Comparison of ENCODE assay signal across 23 cellular contexts in the genomic region with DNA sequence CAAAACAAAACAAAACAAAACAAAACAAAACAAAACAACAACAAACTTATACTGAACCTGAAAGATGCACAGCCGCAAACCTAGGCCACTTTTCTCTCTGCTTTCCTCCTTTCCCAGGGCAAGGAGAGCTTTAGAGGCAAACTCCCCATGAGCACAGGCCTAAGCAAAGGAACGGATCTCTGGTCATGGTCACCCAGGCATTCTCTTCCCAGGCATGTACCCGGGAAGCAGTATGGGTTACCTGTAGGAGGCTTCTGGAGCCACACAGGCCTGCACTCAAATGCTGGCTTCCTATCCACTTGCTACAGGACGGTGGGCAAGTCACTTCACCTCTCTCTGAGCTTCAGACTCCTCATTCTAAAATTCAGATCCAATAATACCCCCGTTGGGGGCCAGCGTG.
DNase-seq lines count a peak whose midpoint lies in the region; ATAC-seq and TF ChIP-seq lines count a peak whose summit lies in the region.
"Had no signal": no experiment of that assay in that cellular context is flagged by ENCODE, and none has a peak within 500 bp of the region (broad histone marks: within the 10 kb centered on the region; RNA-seq: fewer than 3 reads in every experiment).

No MANE protein-coding gene starts in this region.

- H3K27me3 ChIP-seq in Panc1 (ENCODE audit: control insufficient read depth, insufficient read depth, low read length), result no peaks in the 10 kb centered on the region
- H3K27me3 ChIP-seq: BE2C had no signal

- CTCF ChIA-PET in Panc1 (lab: Charles Lee), result interaction anchor here (0.5 kb wide), 1 partner anchor 70 kb away, joined by 3 read pairs; no protein-coding TSS in a partner anchor

- no peaks in the 10 kb centered on the region for H3K27me3 Mint-ChIP-seq in type B pancreatic cell

- ATAC-seq in Panc1 (peak; percentile 37; the same call in 1 of the 2 replicates), GM21528 (IDR thresholded peaks at IDR 0.05; ENCODE audit: low FRiP score, unreplicated experiment) (no peak), HG03457 (IDR thresholded peaks at IDR 0.05; ENCODE audit: unreplicated experiment) (no peak)
- ATAC-seq: PC-3 had no signal

- H3K9me3 Mint-ChIP-seq in type B pancreatic cell, result no peaks in the 10 kb centered on the region
- H3K9me3 Mint-ChIP-seq: CD4-positive, alpha-beta T cell; HFFc6 had no signal

- H3K27ac Mint-ChIP-seq in type B pancreatic cell, result no peak overlapping the region
- H3K27ac Mint-ChIP-seq: CD4-positive, alpha-beta T cell; HFFc6 had no signal

- H3K9me3 ChIP-seq in Panc1 (ENCODE audit: control insufficient read depth, insufficient read depth, low read depth, low read length), result peaks cover 12% of the 10 kb centered on the region; the same call in 1 of the 2 replicates
- H3K9me3 ChIP-seq: BE2C had no signal

- peak overlapping the region; percentile 80 for H3K27ac ChIP-seq in Panc1 (ENCODE audit: low read length)
- H3K27ac ChIP-seq: HL-60, RWPE1 had no signal

- DNase-seq in activated effector memory CD4-positive, alpha-beta T cell treated with anti-CD3 and anti-CD28 coated beads, Interleukin-2, amount 50 U/mL, for 16 hours, result peak; percentile 33
- DNase-seq in activated effector memory CD4-positive, alpha-beta T cell treated with Interleukin-2 at 50 U/mL for 16 hours, result no peak
- no peak for DNase-seq in Panc1 (ENCODE audit: low read depth, low spot score)
- DNase-seq in islet precursor cell, result peak; percentile 44
- peak; percentile 27 for DNase-seq in type B pancreatic cell (ENCODE audit: extremely low spot score, unreplicated experiment)
- DNase-seq in AG08396 (ENCODE audit: low spot score), result no peak
- DNase-seq: BE2C; Caco-2; CD4-positive, alpha-beta T cell; DMS153; GOT3; HFFc6; IMR-90; NCI-H1417; NCI-H187 treated with DMSO at 0.1 percent for 48 hours; NCI-H2227 treated with DMSO at 0.1 percent for 48 hours; NCI-H524 treated with DMSO at 0.1 percent for 48 hours; PC-3; SIG-M5 had no signal

- intact Hi-C loops in Panc1 (cut with micrococcal nuclease; ENCODE audit: unreplicated experiment), result no loop called here

- no peaks in the 10 kb centered on the region for H3K36me3 Mint-ChIP-seq in type B pancreatic cell

- peaks cover 53% of the 10 kb centered on the region for H3K4me1 ChIP-seq in Panc1 (ENCODE audit: control insufficient read depth, insufficient read depth, low read length)
- H3K4me1 ChIP-seq: BE2C, Caco-2 had no signal

- H3K4me1 Mint-ChIP-seq in type B pancreatic cell (ENCODE audit: unreplicated experiment), result peaks cover 9% of the 10 kb centered on the region

- no peaks in the 10 kb centered on the region for H3K36me3 ChIP-seq in Panc1 (ENCODE audit: control insufficient read depth, insufficient read depth, low read length)
- H3K36me3 ChIP-seq: BE2C had no signal

- POLR2A ChIA-PET in Panc1 (lab: Charles Lee), result interaction anchor here (0.5 kb wide), 1 partner anchor 73 kb away, joined by 6 read pairs; no protein-coding TSS in a partner anchor

- TF ChIP-seq CTCF in Panc1 (IDR thresholded peaks at IDR 0.05) (no peak), type B pancreatic cell (conservative IDR thresholded peaks at IDR 0.05) (no peak)

- no peak overlapping the region for H3K4me3 ChIP-seq in Panc1 (ENCODE audit: low read depth in 2 of 2, low read length in 2 of 2)

- in situ Hi-C loops in Panc1 (cut with HindIII; ENCODE audit: low pct_unique_long_range_greater_than_20kb, low sequenced_read_pairs), result no loop called here

- BruUV-seq in Panc1 (replicated peaks; lab: Mats Ljungman, UMichigan), result no TSS peak

- H3K4me3 Mint-ChIP-seq in type B pancreatic cell, result no peak overlapping the region
- H3K4me3 Mint-ChIP-seq: CD4-positive, alpha-beta T cell; HFFc6 had no signal

Comparison
In these comparisons a context has a peak if more than half of its experiments do, and no peak if none do; other contexts are left out.
1. DNase-seq: peak in activated effector memory CD4-positive, alpha-beta T cell treated with anti-CD3 and anti-CD28 coated beads, Interleukin-2, amount 50 U/mL, for 16 hours (single experiment), islet precursor cell (single experiment) and type B pancreatic cell (single experiment); none in activated effector memory CD4-positive, alpha-beta T cell treated with Interleukin-2 at 50 U/mL for 16 hours (single experiment), Panc1 (single experiment) and AG08396 (single experiment).